8 cellular contexts compared by ENCODE assay signal in genomic region chr9:135961811-135962695, GRCh38. TPM values are rescaled to one million over a fixed set of nuclear protein-coding genes. Genes with fewer than 3 reads are reported as not detected.
DNase-seq lines count a peak whose midpoint lies in the region; ATAC-seq and TF ChIP-seq lines count a peak whose summit lies in the region.

No MANE protein-coding gene starts in this region.

- no peak overlapping the region for H4K8ac ChIP-seq in mesendoderm (ENCODE audit: low read depth, low read length)

- peaks cover 10% of the 10 kb centered on the region for H3F3A ChIP-seq in neural progenitor cell (ENCODE audit: low read depth)

- no peak overlapping the region for H2BK5ac ChIP-seq in mesendoderm (ENCODE audit: low read length)

- H3K9me3 ChIP-seq in Karpas-422 (ENCODE audit: low read length) (no peaks in the 10 kb centered on the region), neural progenitor cell (ENCODE audit: low read depth) (no peaks in the 10 kb centered on the region), upper lobe of left lung (no peaks in the 10 kb centered on the region)

- H3K18ac ChIP-seq in mesendoderm (ENCODE audit: low read length) = no peak overlapping the region

- no peak overlapping the region for H2BK120ac ChIP-seq in mesendoderm (ENCODE audit: low read depth, low read length)

- peak overlapping the region; percentile 52 for H3K27ac Mint-ChIP-seq in activated T-cell treated with anti-CD3 and anti-CD28 coated beads, Interleukin-2, amount 50 U/mL, for 72 hours
- no peak overlapping the region for H3K27ac Mint-ChIP-seq in neural progenitor cell

- H3K4me3 Mint-ChIP-seq in activated T-cell treated with anti-CD3 and anti-CD28 coated beads, Interleukin-2, amount 50 U/mL, for 72 hours = peak overlapping the region; percentile 75 to 76
- peak overlapping the region; percentile 88 for H3K4me3 Mint-ChIP-seq in neural progenitor cell

- H3K27me3 Mint-ChIP-seq in activated T-cell treated with anti-CD3 and anti-CD28 coated beads, Interleukin-2, amount 50 U/mL, for 72 hours (ENCODE audit: low read depth) = no peaks in the 10 kb centered on the region
- peaks cover 7% of the 10 kb centered on the region for H3K27me3 Mint-ChIP-seq in neural progenitor cell (ENCODE audit: insufficient read depth, low read depth)

- no peak for TF ChIP-seq EP300 in upper lobe of left lung (IDR thresholded peaks at IDR 0.05)

- H3K36me3 ChIP-seq in Karpas-422 (ENCODE audit: insufficient read depth, low read length) (0 out of 2 replicates have a peak, but pooled peaks cover 5% of the 10 kb centered on the region), neural progenitor cell (no peaks in the 10 kb centered on the region), mesendoderm (ENCODE audit: control insufficient read depth, insufficient read depth, low read length) (no peaks in the 10 kb centered on the region), upper lobe of left lung (no peaks in the 10 kb centered on the region)

- H3K23ac ChIP-seq in mesendoderm (ENCODE audit: low read length) = no peak overlapping the region

- no peak overlapping the region for H3K4ac ChIP-seq in mesendoderm (ENCODE audit: low read depth, low read length)

- H3K4me3 ChIP-seq in Karpas-422 (ENCODE audit: low read length) (peak overlapping the region; percentile 54), neural progenitor cell (peak overlapping the region; percentile 33), mesendoderm (ENCODE audit: low read length) (no peak overlapping the region), upper lobe of left lung (peak overlapping the region in 1 of 4 donors; percentile 97)

- H3K4me1 ChIP-seq in Karpas-422 (ENCODE audit: low read length) (peaks cover 22% of the 10 kb centered on the region), neural progenitor cell (no peaks in the 10 kb centered on the region), mesendoderm (ENCODE audit: control insufficient read depth, low read depth, low read length) (peaks cover 3% of the 10 kb centered on the region), upper lobe of left lung (peaks cover 20 to 31% (median 21%) of the 10 kb centered on the region in 4 donors)

- no peak for TF ChIP-seq POLR2A in upper lobe of left lung (IDR thresholded peaks at IDR 0.05)

- H3K4me2 ChIP-seq in Karpas-422 (ENCODE audit: low read depth, low read length, poor library complexity, severe bottlenecking) (peak overlapping the region; percentile 70), neural progenitor cell (peak overlapping the region; percentile 70), mesendoderm (ENCODE audit: low read length) (no peak overlapping the region)

- no peak overlapping the region for H2AK5ac ChIP-seq in mesendoderm (ENCODE audit: low read length)

- no peaks in the 10 kb centered on the region for H3K36me3 Mint-ChIP-seq in activated T-cell treated with anti-CD3 and anti-CD28 coated beads, Interleukin-2, amount 50 U/mL, for 72 hours (ENCODE audit: insufficient read depth in 2 of 2)
- no peaks in the 10 kb centered on the region for H3K36me3 Mint-ChIP-seq in neural progenitor cell

- H3K9ac ChIP-seq in Karpas-422 (ENCODE audit: low read length) = peak overlapping the region; percentile 56
- H3K9ac ChIP-seq in neural progenitor cell = no peak overlapping the region
- no peak overlapping the region for H3K9ac ChIP-seq in mesendoderm (ENCODE audit: low read length)

- H3K9me3 Mint-ChIP-seq in activated T-cell treated with anti-CD3 and anti-CD28 coated beads, Interleukin-2, amount 50 U/mL, for 72 hours = no peaks in the 10 kb centered on the region
- H3K9me3 Mint-ChIP-seq in neural progenitor cell = no peaks in the 10 kb centered on the region

- H4K20me1 ChIP-seq in Karpas-422 (ENCODE audit: insufficient read depth, low read depth, low read length) (0 out of 2 replicates have a peak, but pooled peaks cover 3% of the 10 kb centered on the region), neural progenitor cell (ENCODE audit: low read depth) (peaks cover 27% of the 10 kb centered on the region)

- ATAC-seq in activated T-cell treated with anti-CD3 and anti-CD28 coated beads, Interleukin-2, amount 50 U/mL, for 72 hours (replicated peaks in 1 of 2) = no peak
- ATAC-seq in upper lobe of left lung (ENCODE audit: low FRiP score in 2 of 2) = no peak

- no peak overlapping the region for H3K56ac ChIP-seq in mesendoderm (ENCODE audit: low read length)

- no peaks in the 10 kb centered on the region for H3K9me2 ChIP-seq in Karpas-422 (replicated peaks; ENCODE audit: insufficient read depth, low read length)

- H3K27me3 ChIP-seq in Karpas-422 (ENCODE audit: low read length) (no peaks in the 10 kb centered on the region), neural progenitor cell (peaks cover 11% of the 10 kb centered on the region), mesendoderm (ENCODE audit: insufficient read depth, low read length, poor library complexity) (no peaks in the 10 kb centered on the region), upper lobe of left lung (no peaks in the 10 kb centered on the region)

- no peak overlapping the region for H3K27ac ChIP-seq in Karpas-422 (ENCODE audit: low read length)
- H3K27ac ChIP-seq in neural progenitor cell = no peak overlapping the region
- no peak overlapping the region for H3K27ac ChIP-seq in mesendoderm (ENCODE audit: low read depth, low read length)
- no peak overlapping the region for H3K27ac ChIP-seq in upper lobe of left lung

- H3K79me1 ChIP-seq in mesendoderm (ENCODE audit: low read length) = peaks cover 9% of the 10 kb centered on the region

- no CpG with 5 or more reads among the region's 15 CpGs for WGBS in mesendoderm (ENCODE audit: extremely low coverage, insufficient coverage, low lambda C conversion rate)
- WGBS in upper lobe of left lung, 2 donors = 39 to 53% methylated on average over 13 to 15 of the region's 15 CpGs

- no peak overlapping the region for H2BK15ac ChIP-seq in mesendoderm (replicated peaks; ENCODE audit: low read depth)

- peak; percentile 35 for DNase-seq in NCI-H146 (lab: John Stamatoyannopoulos, UW)
- DNase-seq in NCI-H146 treated with DMSO at 0.1 percent for 48 hours (lab: John Stamatoyannopoulos, UW; ENCODE audit: unreplicated experiment) = no peak
- DNase-seq in Karpas-422 = no peak
- DNase-seq in activated T-cell treated with anti-CD3 and anti-CD28 coated beads, Interleukin-2, amount 50 U/mL, for 72 hours = no peak
- DNase-seq in neural progenitor cell (ENCODE audit: low spot score) = no peak
- no peak for DNase-seq in mesendoderm
- no peak for DNase-seq in upper lobe of left lung
- DNase-seq in hepatic stellate cell (ENCODE audit: low spot score) = no peak

- H4K5ac ChIP-seq in mesendoderm (ENCODE audit: low read length) = no peak overlapping the region

- peaks cover 40% of the 10 kb centered on the region for H3K79me2 ChIP-seq in Karpas-422 (ENCODE audit: low read length)
- H3K79me2 ChIP-seq in neural progenitor cell (ENCODE audit: low read depth) = peaks cover 37% of the 10 kb centered on the region
- H3K79me2 ChIP-seq in mesendoderm (ENCODE audit: control insufficient read depth, insufficient read depth, low read length) = peaks cover 19% of the 10 kb centered on the region

- H2AFZ ChIP-seq in Karpas-422 (ENCODE audit: low read length) (0 out of 2 replicates have a peak overlapping the region, but pooled peaks have one; percentile 21), neural progenitor cell (replicated peaks) (peak overlapping the region; percentile 59)

- TF ChIP-seq CTCF in neural progenitor cell (IDR thresholded peaks at IDR 0.05) (no peak), upper lobe of left lung (IDR thresholded peaks at IDR 0.05) (no peak)

- peaks cover 44% of the 10 kb centered on the region for H3K4me1 Mint-ChIP-seq in activated T-cell treated with anti-CD3 and anti-CD28 coated beads, Interleukin-2, amount 50 U/mL, for 72 hours (ENCODE audit: low read depth)
- H3K4me1 Mint-ChIP-seq in neural progenitor cell = peaks cover 26% of the 10 kb centered on the region

RNA-seq across cellular contexts. Expression of gene UBAC1, which starts 0.9 kb away (rescaled TPM):
- 32.1 and 56.9 TPM in 2 replicates for total RNA-seq in Karpas-422 (2014; rRNA removed; shearing (Covaris generic); ENCODE audit: low replicate concordance)
- total RNA-seq in activated T-cell treated with anti-CD3 and anti-CD28 coated beads, Interleukin-2, amount 50 U/mL, for 72 hours = 10 to 100 TPM; 35.6 to 41.6 TPM
- total RNA-seq in neural progenitor cell (ENCODE audit: low replicate concordance) = 53.6 and 66.0 TPM in 2 replicates
- 43.4 TPM for polyA plus RNA-seq in mesendoderm (2013, experiment 1 of 2)
- polyA plus RNA-seq in mesendoderm (2013, experiment 2 of 2) = 42.5 TPM
- 10 to 100 TPM; 38.0 to 72.3 (median 49.3) TPM for total RNA-seq in upper lobe of left lung

RNA-seq across cellular contexts. Expression of gene CAMSAP1, which starts 54.7 kb away (rescaled TPM):
- 24.8 and 26.9 TPM in 2 replicates for total RNA-seq in Karpas-422 (2014; rRNA removed; shearing (Covaris generic); ENCODE audit: low replicate concordance)
- 10 to 100 TPM; 42.2 to 53.4 TPM for total RNA-seq in activated T-cell treated with anti-CD3 and anti-CD28 coated beads, Interleukin-2, amount 50 U/mL, for 72 hours
- total RNA-seq in neural progenitor cell (ENCODE audit: low replicate concordance) = 39.3 and 44.9 TPM in 2 replicates
- polyA plus RNA-seq in mesendoderm (2013, experiment 1 of 2) = 24.8 TPM
- polyA plus RNA-seq in mesendoderm (2013, experiment 2 of 2) = 24.2 TPM
- 10 to 100 TPM; 29.9 to 39.7 (median 34.1) TPM for total RNA-seq in upper lobe of left lung
